Comparison of ENCODE assay signal across 14 cellular contexts in genomic region chr10:48282829-48283228, GRCh38. TPM values are rescaled to one million over a fixed set of nuclear protein-coding genes. Genes with fewer than 3 reads are reported as not detected.
A peak's percentile ranks its signal among the peaks of the same experiment; 100 is the strongest.
DNase-seq lines count a peak whose midpoint lies in the region; ATAC-seq lines count a peak whose summit lies in the region.
"Had no signal": no experiment of that assay in that cellular context is flagged by ENCODE, and none has a peak within 500 bp of the region (broad histone marks: within the 10 kb centered on the region; RNA-seq: fewer than 3 reads in every experiment).

No MANE protein-coding gene starts in this region.

- peaks cover 16% of the 10 kb centered on the region for H3K36me3 Mint-ChIP-seq in memory B cell
- H3K36me3 Mint-ChIP-seq in activated T-helper 2 cell treated with anti-CD3 and anti-CD28 coated beads, Interferon-gamma antibody, Interleukin-2, Interleukin-4, amounts not matched to agents 10 μg/mL and 5 μg/mL and 100 μg/mL, durations not matched to agents 14 hours and 24 hours and 36 hours (ENCODE audit: low read depth): no peaks in the 10 kb centered on the region
- H3K36me3 Mint-ChIP-seq: activated naive CD8-positive, alpha-beta T cell had no signal

- intact Hi-C loops in activated T-helper 2 cell treated with anti-CD3 and anti-CD28 coated beads, Interferon-gamma antibody, Interleukin-2, Interleukin-4, amounts not matched to agents 10 μg/mL and 5 μg/mL and 100 μg/mL, durations not matched to agents 14 hours and 24 hours and 36 hours (cut with micrococcal nuclease): no loop called here

- peaks cover 10% of the 10 kb centered on the region for H3K4me1 Mint-ChIP-seq in memory B cell
- peaks cover 22% of the 10 kb centered on the region for H3K4me1 Mint-ChIP-seq in activated T-helper 2 cell treated with anti-CD3 and anti-CD28 coated beads, Interferon-gamma antibody, Interleukin-2, Interleukin-4, amounts not matched to agents 10 μg/mL and 5 μg/mL and 100 μg/mL, durations not matched to agents 14 hours and 24 hours and 36 hours (ENCODE audit: low read depth)

- DNase-seq in memory B cell (ENCODE audit: low spot score in 2 of 2) (no peak), LoVo (ENCODE audit: low spot score) (no peak)
- DNase-seq in activated T-cell treated with anti-CD3 and anti-CD28 coated beads, Interleukin-2, amount 50 U/mL, for 48 hours: no peak
- no peak for DNase-seq in activated T-helper 2 cell treated with anti-CD3 and anti-CD28 coated beads, Interferon-gamma antibody, Interleukin-2, Interleukin-4, amounts not matched to agents 10 μg/mL and 5 μg/mL and 100 μg/mL, durations not matched to agents 14 hours and 24 hours and 36 hours (ENCODE audit: low spot score)
- DNase-seq: Calu3, kidney glomerular epithelial cell, small intestine had no signal

- no peak overlapping the region for H3K4me3 Mint-ChIP-seq in memory B cell
- H3K4me3 Mint-ChIP-seq in activated T-helper 2 cell treated with anti-CD3 and anti-CD28 coated beads, Interferon-gamma antibody, Interleukin-2, Interleukin-4, amounts not matched to agents 10 μg/mL and 5 μg/mL and 100 μg/mL, durations not matched to agents 14 hours and 24 hours and 36 hours (ENCODE audit: low read depth): no peak overlapping the region
- H3K4me3 Mint-ChIP-seq: activated naive CD8-positive, alpha-beta T cell; dendritic cell treated with granulocyte-macrophage colony-stimulating factor and Interleukin-4, amounts not matched to agents 40 ng/mL and 50 ng/mL, for 4 days; nephron had no signal

- H3K27me3 Mint-ChIP-seq in memory B cell: peaks cover 11% of the 10 kb centered on the region
- H3K27me3 Mint-ChIP-seq in activated T-helper 2 cell treated with anti-CD3 and anti-CD28 coated beads, Interferon-gamma antibody, Interleukin-2, Interleukin-4, amounts not matched to agents 10 μg/mL and 5 μg/mL and 100 μg/mL, durations not matched to agents 14 hours and 24 hours and 36 hours (ENCODE audit: low read depth): no peaks in the 10 kb centered on the region

- peaks cover 11% of the 10 kb centered on the region for H3K9me3 Mint-ChIP-seq in memory B cell
- H3K9me3 Mint-ChIP-seq in activated T-helper 2 cell treated with anti-CD3 and anti-CD28 coated beads, Interferon-gamma antibody, Interleukin-2, Interleukin-4, amounts not matched to agents 10 μg/mL and 5 μg/mL and 100 μg/mL, durations not matched to agents 14 hours and 24 hours and 36 hours: peaks cover 38% of the 10 kb centered on the region

- no peak overlapping the region for H3K27ac Mint-ChIP-seq in memory B cell
- no peak overlapping the region for H3K27ac Mint-ChIP-seq in activated T-helper 2 cell treated with anti-CD3 and anti-CD28 coated beads, Interferon-gamma antibody, Interleukin-2, Interleukin-4, amounts not matched to agents 10 μg/mL and 5 μg/mL and 100 μg/mL, durations not matched to agents 14 hours and 24 hours and 36 hours
- H3K27ac Mint-ChIP-seq: activated naive CD8-positive, alpha-beta T cell; dendritic cell treated with granulocyte-macrophage colony-stimulating factor and Interleukin-4, amounts not matched to agents 40 ng/mL and 50 ng/mL, for 4 days; nephron had no signal

- ATAC-seq in GM19025 (IDR thresholded peaks at IDR 0.05; ENCODE audit: low read depth, unreplicated experiment) (peak; percentile 59), GM21723 (IDR thresholded peaks at IDR 0.05; ENCODE audit: unreplicated experiment) (peak; percentile 67), HG03135 (IDR thresholded peaks at IDR 0.05; ENCODE audit: unreplicated experiment) (peak; percentile 70), memory B cell (ENCODE audit: low read depth) (peak; percentile 50)

RNA-seq across cellular contexts. Expression of gene FRMPD2, which starts 8.3 kb away (rescaled TPM):
- total RNA-seq in activated T-helper 2 cell treated with anti-CD3 and anti-CD28 coated beads, Interferon-gamma antibody, Interleukin-2, Interleukin-4, amounts not matched to agents 10 μg/mL and 5 μg/mL and 100 μg/mL, durations not matched to agents 14 hours and 24 hours and 36 hours: 0.09 TPM in 1 of 2 replicates, not detected in the other
- total RNA-seq: T-helper 2 cell treated with Interferon-gamma antibody and Interleukin-4, amounts not matched to agents 100 ng/mL and 5 ng/mL, for 36 hours had no signal

RNA-seq across cellular contexts. Expression of gene MAPK8, which starts 23.6 kb away (rescaled TPM):
- total RNA-seq in activated T-helper 2 cell treated with anti-CD3 and anti-CD28 coated beads, Interferon-gamma antibody, Interleukin-2, Interleukin-4, amounts not matched to agents 10 μg/mL and 5 μg/mL and 100 μg/mL, durations not matched to agents 14 hours and 24 hours and 36 hours: 82.8 and 94.1 TPM in 2 replicates
